Comparison of ENCODE assay signal across 18 cellular contexts in the genomic region with DNA sequence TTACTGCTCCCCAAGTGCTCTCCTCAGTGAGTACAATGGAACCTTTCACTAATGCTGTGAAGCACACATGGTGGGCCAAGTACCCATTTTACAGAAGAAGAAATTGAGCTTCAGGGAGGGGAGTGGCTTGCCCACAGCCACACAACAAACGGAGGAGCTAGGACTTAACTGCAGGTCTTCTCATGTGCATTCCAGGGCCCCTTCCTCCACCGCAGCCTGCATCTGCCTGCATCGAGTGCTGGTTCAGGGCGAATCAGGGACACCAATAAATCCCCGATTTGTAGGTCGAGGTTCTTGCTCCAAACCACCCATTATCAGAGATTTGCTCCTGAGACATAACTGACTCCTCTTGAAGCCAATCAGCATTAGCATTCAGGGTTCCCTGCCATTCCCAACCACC.
DNase-seq lines count a peak whose midpoint lies in the region; ATAC-seq and TF ChIP-seq lines count a peak whose summit lies in the region.
"Had no signal": no experiment of that assay in that cellular context is flagged by ENCODE, and none has a peak within 500 bp of the region (broad histone marks: within the 10 kb centered on the region; RNA-seq: fewer than 3 reads in every experiment).

No MANE protein-coding gene starts in this region.

- WGBS in thyroid gland, 2 donors, result 98% methylated on average over 6 of the region's 6 CpGs

- intact Hi-C loops in vagina (cut with DNase I), result no loop called here
- intact Hi-C loops in thyroid gland (cut with DNase I), result no loop called here

- TF ChIP-seq CTCF in vagina (IDR thresholded peaks at IDR 0.05) (no peak), thyroid gland (IDR thresholded peaks at IDR 0.05) (no peak)

- H3K27me3 ChIP-seq in vagina (no peaks in the 10 kb centered on the region), thyroid gland (no peaks in the 10 kb centered on the region)
- H3K27me3 ChIP-seq: BLaER1 had no signal

- H3K4me3 ChIP-seq in vagina (no peak overlapping the region), thyroid gland (replicated peaks in 1 of 3) (no peak overlapping the region)
- H3K4me3 ChIP-seq: BLaER1, GM12878, HAP-1 had no signal

- no peak for DNase-seq in caudate nucleus (lab: John Stamatoyannopoulos, UW)
- peak; percentile 7 for DNase-seq in ecto neural progenitor cell (ENCODE audit: low spot score)
- no peak for DNase-seq in substantia nigra (lab: John Stamatoyannopoulos, UW)
- peak; percentile 44 to 55 for DNase-seq in vagina (ENCODE audit: extremely low spot score in 2 of 2)
- DNase-seq in thyroid gland, result no peak
- DNase-seq: Caco-2; CD4-positive, CD25-positive, alpha-beta regulatory T cell; CD8-positive, alpha-beta T cell; DMS153; DND-41; GOT3; HFFc6 had no signal

- H3K36me3 ChIP-seq in vagina (no peaks in the 10 kb centered on the region), thyroid gland (no peaks in the 10 kb centered on the region)
- H3K36me3 ChIP-seq: BLaER1, HAP-1 had no signal

- H3K4me1 ChIP-seq in vagina, result no peaks in the 10 kb centered on the region
- peaks cover 0 to 6% of the 10 kb centered on the region in 2 donors for H3K4me1 ChIP-seq in thyroid gland
- H3K4me1 ChIP-seq: BLaER1, Caco-2, HAP-1 had no signal

- peak overlapping the region; percentile 93 for H3K27ac ChIP-seq in caudate nucleus (ENCODE audit: low read depth, low read length)
- peak overlapping the region; percentile 80 for H3K27ac ChIP-seq in substantia nigra (ENCODE audit: low read depth, low read length, poor library complexity, severe bottlenecking)
- no peak overlapping the region for H3K27ac ChIP-seq in vagina
- H3K27ac ChIP-seq in thyroid gland, result no peak overlapping the region
- H3K27ac ChIP-seq: BLaER1, C4-2B had no signal

- ATAC-seq in HG03108 (IDR thresholded peaks at IDR 0.05; ENCODE audit: unreplicated experiment) (no peak), GM21529 (IDR thresholded peaks at IDR 0.05; ENCODE audit: unreplicated experiment) (no peak)
- ATAC-seq: CD8-positive, alpha-beta T cell; GM12878 had no signal

- no peak for TF ChIP-seq POLR2A in vagina (IDR thresholded peaks at IDR 0.05)
- TF ChIP-seq POLR2A in thyroid gland (IDR thresholded peaks at IDR 0.05), result no peak

- no peaks in the 10 kb centered on the region for H3K9me3 ChIP-seq in vagina
- H3K9me3 ChIP-seq in thyroid gland, result no peaks in the 10 kb centered on the region
- H3K9me3 ChIP-seq: BLaER1, Caco-2, HAP-1 had no signal

Comparison
In these comparisons a context has a peak if more than half of its experiments do, and no peak if none do; other contexts are left out.
1. DNase-seq: peak in ecto neural progenitor cell (single experiment) and vagina (2 of 2); none in caudate nucleus (0 of 61), substantia nigra (0 of 49) and thyroid gland (0 of 2).
2. H3K27ac ChIP-seq: peak in caudate nucleus (single experiment) and substantia nigra (single experiment); none in vagina (single experiment) and thyroid gland (0 of 3).